In the genomic region with DNA sequence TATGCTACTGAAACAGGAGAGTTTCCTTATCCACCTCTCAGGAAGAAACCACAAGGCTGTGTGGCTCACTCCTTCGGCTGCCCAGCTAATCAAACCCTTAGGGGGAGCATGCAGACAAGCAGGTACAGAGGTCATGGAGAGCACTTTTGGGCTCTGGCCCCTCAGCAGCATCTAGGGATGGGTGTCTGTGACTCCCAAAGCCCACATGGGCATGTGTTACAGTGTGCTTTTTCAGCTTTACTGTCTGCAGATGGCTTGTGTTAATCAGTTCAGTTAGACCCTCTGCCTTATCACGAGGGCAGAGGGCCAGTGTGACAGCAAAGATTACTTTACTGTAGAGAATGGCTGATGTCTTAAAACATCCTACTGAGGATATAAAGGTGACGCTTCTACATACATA, we compare ENCODE assay signal across 24 cellular contexts.
"Had no signal": no experiment of that assay in that cellular context is flagged by ENCODE, and none has a peak within 500 bp of the region (broad histone marks: within the 10 kb centered on the region; RNA-seq: fewer than 3 reads in every experiment).

No MANE protein-coding gene starts in this region.

- H3K4me3 Mint-ChIP-seq: activated B cell treated with CpG ODN at 0.5 μM for 24 hours; activated CD4-positive, alpha-beta memory T cell treated with anti-CD3 and anti-CD28 coated beads, Interleukin-2, amount 10 ng/mL, durations not matched to agents 7 days and 5 days; activated naive CD8-positive, alpha-beta T cell treated with anti-CD3 and anti-CD28 coated beads, Interleukin-2, amount 10 ng/mL, durations not matched to agents 7 days and 5 days; activated T-helper 17 cell treated with anti-CD3 and anti-CD28 coated beads, Interleukin-2, amount 50 U/mL, for 72 hours; brain; naive B cell had no signal

- H3K27me3 ChIP-seq: colonic mucosa, left lung, ovary, suprapubic skin, transverse colon, vagina had no signal

- H3K36me3 ChIP-seq: colonic mucosa, left lung, ovary, suprapubic skin, transverse colon, vagina had no signal

- H3K27ac Mint-ChIP-seq: activated B cell treated with CpG ODN at 0.5 μM for 24 hours; activated CD4-positive, alpha-beta memory T cell treated with anti-CD3 and anti-CD28 coated beads, Interleukin-2, amount 10 ng/mL, durations not matched to agents 7 days and 5 days; activated naive CD8-positive, alpha-beta T cell treated with anti-CD3 and anti-CD28 coated beads, Interleukin-2, amount 10 ng/mL, durations not matched to agents 7 days and 5 days; activated T-helper 17 cell treated with anti-CD3 and anti-CD28 coated beads, Interleukin-2, amount 50 U/mL, for 72 hours; brain; naive B cell had no signal

- H3K9me3 ChIP-seq: colonic mucosa, left lung, mucosa of descending colon, ovary, psoas muscle, suprapubic skin, transverse colon, vagina had no signal

- H3K27me3 Mint-ChIP-seq: activated B cell treated with CpG ODN at 0.5 μM for 24 hours; activated CD4-positive, alpha-beta memory T cell treated with anti-CD3 and anti-CD28 coated beads, Interleukin-2, amount 10 ng/mL, durations not matched to agents 7 days and 5 days; activated naive CD8-positive, alpha-beta T cell treated with anti-CD3 and anti-CD28 coated beads, Interleukin-2, amount 10 ng/mL, durations not matched to agents 7 days and 5 days; activated T-helper 17 cell treated with anti-CD3 and anti-CD28 coated beads, Interleukin-2, amount 50 U/mL, for 72 hours; naive B cell had no signal

- H3K36me3 Mint-ChIP-seq: activated naive CD8-positive, alpha-beta T cell treated with anti-CD3 and anti-CD28 coated beads, Interleukin-2, amount 10 ng/mL, durations not matched to agents 7 days and 5 days; brain; naive B cell had no signal

- H3K4me1 ChIP-seq: colonic mucosa, left lung, psoas muscle, suprapubic skin, transverse colon, vagina had no signal

- H3K4me1 Mint-ChIP-seq: activated B cell treated with CpG ODN at 0.5 μM for 24 hours; activated CD4-positive, alpha-beta memory T cell treated with anti-CD3 and anti-CD28 coated beads, Interleukin-2, amount 10 ng/mL, durations not matched to agents 7 days and 5 days; activated naive CD8-positive, alpha-beta T cell treated with anti-CD3 and anti-CD28 coated beads, Interleukin-2, amount 10 ng/mL, durations not matched to agents 7 days and 5 days; activated T-helper 17 cell treated with anti-CD3 and anti-CD28 coated beads, Interleukin-2, amount 50 U/mL, for 72 hours; naive B cell had no signal

- H3K9me3 Mint-ChIP-seq: activated naive CD8-positive, alpha-beta T cell treated with anti-CD3 and anti-CD28 coated beads, Interleukin-2, amount 10 ng/mL, durations not matched to agents 7 days and 5 days; brain had no signal

- H3K4me3 ChIP-seq: colonic mucosa, left lung, mucosa of descending colon, ovary, psoas muscle, suprapubic skin, transverse colon, vagina had no signal

- ATAC-seq: activated T-helper 17 cell treated with anti-CD3 and anti-CD28 coated beads, Interleukin-2, amount 50 U/mL, for 72 hours; left lung; mucosa of descending colon; psoas muscle; right cardiac atrium; stimulated activated naive CD8-positive, alpha-beta T cell treated with anti-CD3 and anti-CD28 coated beads, Interleukin-15, Interleukin-2, amounts not matched to agents 100 U/mL and 50 U/mL, for 24 hours had no signal

- DNase-seq: activated B cell treated with CpG ODN at 0.5 μM for 24 hours; activated CD4-positive, alpha-beta memory T cell treated with anti-CD3 and anti-CD28 coated beads, Interleukin-2, amount 10 ng/mL, durations not matched to agents 7 days and 5 days; activated CD4-positive, alpha-beta T cell treated with anti-CD3 and anti-CD28 coated beads for 48 hours; activated naive CD4-positive, alpha-beta T cell; activated naive CD8-positive, alpha-beta T cell treated with anti-CD3 and anti-CD28 coated beads, Interleukin-2, amount 10 ng/mL, durations not matched to agents 7 days and 5 days; activated T-cell treated with anti-CD3 and anti-CD28 coated beads, Interleukin-2, amount 50 U/mL, for 1 hour; amygdala; central memory CD4-positive, alpha-beta T cell; colonic mucosa; hypothalamus; left lung; mammary epithelial cell; mucosa of descending colon; naive B cell; ovary; psoas muscle; right cardiac atrium; stimulated activated naive CD8-positive, alpha-beta T cell treated with anti-CD3 and anti-CD28 coated beads, Interleukin-15, Interleukin-2, amounts not matched to agents 100 U/mL and 50 U/mL, for 24 hours; T1000; transverse colon had no signal
